In genomic region chr10:110600487-110601101, GRCh38 we compare ENCODE assay signal across 9 cellular contexts. TPM values are rescaled to one million over a fixed set of nuclear protein-coding genes. Genes with fewer than 3 reads are reported as not detected.
DNase-seq lines count a peak whose midpoint lies in the region; ATAC-seq lines count a peak whose summit lies in the region.
"Had no signal": no experiment of that assay in that cellular context is flagged by ENCODE, and none has a peak within 500 bp of the region (broad histone marks: within the 10 kb centered on the region; RNA-seq: fewer than 3 reads in every experiment).

No MANE protein-coding gene starts in this region.

- no peaks in the 10 kb centered on the region for H3K9me3 Mint-ChIP-seq in activated T-helper 17 cell treated with anti-CD3 and anti-CD28 coated beads, Interleukin-2, amount 50 U/mL, for 72 hours

- H3K4me1 ChIP-seq in aorta (ENCODE audit: control insufficient read depth in 1 of 2, insufficient read depth in 2 of 2, low read length in 2 of 2) = no peaks in the 10 kb centered on the region

- peak; percentile 20 to 50 for DNase-seq in NCI-H526 (lab: John Stamatoyannopoulos, UW)
- DNase-seq in NCI-H526 treated with DMSO at 0.1 percent for 48 hours (lab: John Stamatoyannopoulos, UW) = no peak
- DNase-seq in NCI-H1930 (lab: John Stamatoyannopoulos, UW) = peak; percentile 0 to 20
- DNase-seq in iris pigment epithelial cell (ENCODE audit: low read depth) = peak; percentile 67
- DNase-seq in aorta = no peak

- H3K36me3 Mint-ChIP-seq in activated T-helper 17 cell treated with anti-CD3 and anti-CD28 coated beads, Interleukin-2, amount 50 U/mL, for 72 hours (ENCODE audit: low read depth) = peaks cover 100% of the 10 kb centered on the region

- intact Hi-C loops in aorta (cut with DNase I) = loop anchor here in 1 of 2 donors (10.0 kb wide), 1 partner anchor 294 kb away; no protein-coding TSS in a partner anchor

- H3K4me3 Mint-ChIP-seq in activated T-helper 17 cell treated with anti-CD3 and anti-CD28 coated beads, Interleukin-2, amount 50 U/mL, for 72 hours = no peak overlapping the region

- H3K36me3 ChIP-seq in aorta (ENCODE audit: control insufficient read depth in 1 of 2, insufficient read depth in 2 of 2, low read length in 1 of 2) = peaks cover 0 to 3% of the 10 kb centered on the region in 2 donors

- no peak overlapping the region for H3K27ac ChIP-seq in aorta (ENCODE audit: low read depth in 1 of 2, low read length in 2 of 2)
- H3K27ac ChIP-seq: thoracic aorta had no signal

- 73 to 78% methylated on average over 2 of the region's 2 CpGs for WGBS in aorta, 2 donors

- no peaks in the 10 kb centered on the region for H3K9me3 ChIP-seq in aorta (ENCODE audit: control insufficient read depth, low read length)
- H3K9me3 ChIP-seq: thoracic aorta had no signal

- no peaks in the 10 kb centered on the region for H3K4me1 Mint-ChIP-seq in activated T-helper 17 cell treated with anti-CD3 and anti-CD28 coated beads, Interleukin-2, amount 50 U/mL, for 72 hours

- no peaks in the 10 kb centered on the region for H3K27me3 ChIP-seq in aorta (ENCODE audit: control insufficient read depth in 1 of 2, insufficient read depth in 2 of 2, low read length in 1 of 2)

- ATAC-seq in GM21723 (IDR thresholded peaks at IDR 0.05; ENCODE audit: unreplicated experiment) (peak; percentile 65), GM18867 (IDR thresholded peaks at IDR 0.05; ENCODE audit: unreplicated experiment) (no peak), aorta (ENCODE audit: low FRiP score) (no peak)
- peak; percentile 63 for ATAC-seq in activated T-helper 17 cell treated with anti-CD3 and anti-CD28 coated beads, Interleukin-2, amount 50 U/mL, for 72 hours (replicated peaks)

- no peak overlapping the region for H3K27ac Mint-ChIP-seq in activated T-helper 17 cell treated with anti-CD3 and anti-CD28 coated beads, Interleukin-2, amount 50 U/mL, for 72 hours

- H3K4me3 ChIP-seq in aorta (ENCODE audit: low read length in 2 of 2) = no peak overlapping the region
- H3K4me3 ChIP-seq: thoracic aorta had no signal

- no peaks in the 10 kb centered on the region for H3K27me3 Mint-ChIP-seq in activated T-helper 17 cell treated with anti-CD3 and anti-CD28 coated beads, Interleukin-2, amount 50 U/mL, for 72 hours

RNA-seq across cellular contexts. Expression of gene SMC3, which starts 33.1 kb away (rescaled TPM):
- 10 to 100 TPM; 74.0 to 77.3 TPM for total RNA-seq in activated T-helper 17 cell treated with anti-CD3 and anti-CD28 coated beads, Interleukin-2, amount 50 U/mL, for 72 hours
- total RNA-seq in aorta = 10 to 100 TPM; 33.1 to 35.8 TPM
- 10 to 100 TPM; 14.7 to 19.3 TPM for polyA plus RNA-seq in aorta

RNA-seq across cellular contexts. Expression of gene RBM20, which starts 43.5 kb away (rescaled TPM):
- total RNA-seq in activated T-helper 17 cell treated with anti-CD3 and anti-CD28 coated beads, Interleukin-2, amount 50 U/mL, for 72 hours = under 1 TPM in 1 of 2 donors, not detected in 1; 0.16 TPM
- 10 to 100 TPM in 1 of 2 donors, 1 to 10 TPM in 1; 9.9 to 11.2 TPM for total RNA-seq in aorta
- 1 to 10 TPM; 2.9 to 6.0 TPM for polyA plus RNA-seq in aorta

Comparison
In these comparisons a context has a peak if more than half of its experiments do, and no peak if none do; other contexts are left out.
1. DNase-seq: peak in NCI-H526 (2 of 2), NCI-H1930 (2 of 2) and iris pigment epithelial cell (single experiment); none in NCI-H526 treated with DMSO at 0.1 percent for 48 hours (single experiment) and aorta (0 of 2).
2. ATAC-seq: peak in GM21723 (single experiment) and activated T-helper 17 cell treated with anti-CD3 and anti-CD28 coated beads, Interleukin-2, amount 50 U/mL, for 72 hours (single experiment); none in GM18867 (single experiment) and aorta (single experiment).
3. RNA of gene RBM20, which starts 43.5 kb away (total RNA-seq): 9.9 to 11.2 TPM in aorta; 0.16 TPM in activated T-helper 17 cell treated with anti-CD3 and anti-CD28 coated beads, Interleukin-2, amount 50 U/mL, for 72 hours; every median in the first group is over 4 times any median in the second.